ENCODE assay signal across 14 cellular contexts in the genomic region with DNA sequence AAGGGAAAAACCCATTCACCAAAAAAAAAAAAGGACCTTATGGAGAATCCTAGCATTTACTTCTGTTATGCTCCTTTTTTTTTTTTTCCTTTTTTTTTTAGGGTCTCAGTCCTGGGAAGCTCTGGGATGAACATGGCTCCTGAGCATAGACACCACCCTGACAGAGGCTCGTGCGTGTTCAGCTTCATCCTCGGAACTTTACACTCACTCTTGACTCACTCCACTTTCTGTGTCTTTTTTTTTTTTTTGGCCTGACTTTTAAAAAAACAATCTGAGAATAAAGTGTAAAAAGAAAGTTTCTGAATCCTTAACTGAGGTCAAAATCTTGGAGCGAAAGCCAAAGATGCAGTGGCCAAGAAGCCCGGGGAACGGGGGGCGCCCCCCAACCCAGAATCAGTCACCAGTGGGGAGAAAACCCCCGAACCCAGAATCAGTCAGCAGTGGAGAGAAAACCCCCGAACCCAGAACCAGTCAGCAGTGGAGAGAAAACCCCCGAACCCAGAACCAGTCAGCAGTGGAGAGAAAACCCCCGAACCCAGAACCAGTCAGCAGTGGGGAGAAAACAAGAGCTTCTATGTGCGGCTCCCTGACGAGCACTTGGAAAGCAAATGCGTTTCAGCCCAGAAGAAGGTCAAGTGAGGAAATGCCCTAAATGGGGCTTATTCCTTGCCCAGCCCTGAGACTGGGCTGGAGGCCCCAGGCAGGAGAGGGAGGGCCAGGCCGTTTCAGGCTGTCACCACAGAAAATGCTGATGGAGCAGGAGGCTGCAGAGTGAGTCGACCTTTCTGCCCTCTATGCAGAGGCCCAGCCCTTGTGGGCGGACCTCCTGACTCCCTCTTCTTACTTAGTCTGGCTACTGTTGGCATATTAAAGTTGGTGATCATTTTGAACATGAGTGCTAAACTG. TPM values are rescaled to one million over a fixed set of nuclear protein-coding genes. Genes with fewer than 3 reads are reported as not detected.
DNase-seq lines count a peak whose midpoint lies in the region; ATAC-seq and TF ChIP-seq lines count a peak whose summit lies in the region.
"Had no signal": no experiment of that assay in that cellular context is flagged by ENCODE, and none has a peak within 500 bp of the region (broad histone marks: within the 10 kb centered on the region; RNA-seq: fewer than 3 reads in every experiment).

No MANE protein-coding gene starts in this region.

- H3K27me3 ChIP-seq in ACC112 (ENCODE audit: insufficient read depth, low read length) = no peaks in the 10 kb centered on the region
- H3K27me3 ChIP-seq in endodermal cell (ENCODE audit: control insufficient read depth, insufficient read depth, low read length, poor library complexity, severe bottlenecking) = no peaks in the 10 kb centered on the region
- no peaks in the 10 kb centered on the region for H3K27me3 ChIP-seq in neural progenitor cell
- H3K27me3 ChIP-seq: BLaER1 treated with 17β-estradiol and CSF1 and Interleukin-3, amounts not matched to agents 10 nM and 100 nM; hepatocyte had no signal

- H3K36me3 Mint-ChIP-seq in endodermal cell (ENCODE audit: low read depth) (no peaks in the 10 kb centered on the region), neural progenitor cell (no peaks in the 10 kb centered on the region)
- H3K36me3 Mint-ChIP-seq: naive thymus-derived CD4-positive, alpha-beta T cell; T-cell had no signal

- H3K4me2 ChIP-seq in neural progenitor cell = no peak overlapping the region
- H3K4me2 ChIP-seq: hepatocyte had no signal

- no peaks in the 10 kb centered on the region for H3K79me2 ChIP-seq in ACC112 (ENCODE audit: control insufficient read depth, insufficient read depth, low read length, unreplicated experiment)
- H3K79me2 ChIP-seq in neural progenitor cell (ENCODE audit: low read depth) = no peaks in the 10 kb centered on the region
- H3K79me2 ChIP-seq: hepatocyte had no signal

- H3K36me3 ChIP-seq in ACC112 (ENCODE audit: insufficient read depth, low read length) (no peaks in the 10 kb centered on the region), endodermal cell (ENCODE audit: control insufficient read depth, insufficient read depth, low read length) (no peaks in the 10 kb centered on the region), neural progenitor cell (no peaks in the 10 kb centered on the region)
- H3K36me3 ChIP-seq: BLaER1 treated with 17β-estradiol and CSF1 and Interleukin-3, amounts not matched to agents 10 nM and 100 nM had no signal

- H3K27ac Mint-ChIP-seq in endodermal cell (no peak overlapping the region), neural progenitor cell (peak overlapping the region; percentile 79)
- H3K27ac Mint-ChIP-seq: T-cell had no signal

- H3K4me1 Mint-ChIP-seq in endodermal cell = peaks cover 7% of the 10 kb centered on the region
- H3K4me1 Mint-ChIP-seq in neural progenitor cell = peaks cover 40% of the 10 kb centered on the region

- H3K4me3 ChIP-seq in ACC112 (ENCODE audit: low read depth, low read length) (peak overlapping the region; percentile 54), endodermal cell (ENCODE audit: low read length) (no peak overlapping the region), neural progenitor cell (no peak overlapping the region)
- H3K4me3 ChIP-seq: BLaER1 treated with 17β-estradiol and CSF1 and Interleukin-3, amounts not matched to agents 10 nM and 100 nM; hepatocyte had no signal

- CTCF ChIA-PET in HEK293T (lab: Yijun Ruan, JAX) = no interaction called here

- peaks cover 19% of the 10 kb centered on the region for H3F3A ChIP-seq in neural progenitor cell (ENCODE audit: low read depth)

- H3K9ac ChIP-seq in endodermal cell (ENCODE audit: extremely low read depth, low read length, poor library complexity, severe bottlenecking) = no peak overlapping the region
- H3K9ac ChIP-seq in neural progenitor cell = no peak overlapping the region
- H3K9ac ChIP-seq: BLaER1 treated with 17β-estradiol and CSF1 and Interleukin-3, amounts not matched to agents 10 nM and 100 nM had no signal

- no peaks in the 10 kb centered on the region for H3K9me3 ChIP-seq in endodermal cell (ENCODE audit: control insufficient read depth, low read length)
- H3K9me3 ChIP-seq in neural progenitor cell (ENCODE audit: low read depth) = no peaks in the 10 kb centered on the region

- H2AFZ ChIP-seq in ACC112 (ENCODE audit: low read length, unreplicated experiment) = peak overlapping the region; percentile 77
- H2AFZ ChIP-seq in neural progenitor cell (replicated peaks) = no peak overlapping the region
- H2AFZ ChIP-seq: hepatocyte had no signal

- H3K9me3 Mint-ChIP-seq in endodermal cell = no peaks in the 10 kb centered on the region
- H3K9me3 Mint-ChIP-seq in neural progenitor cell = no peaks in the 10 kb centered on the region
- H3K9me3 Mint-ChIP-seq: central memory CD8-positive, alpha-beta T cell; naive thymus-derived CD4-positive, alpha-beta T cell; T-cell had no signal

- WGBS in endodermal cell (ENCODE audit: insufficient coverage in 1 of 2, insufficient read length in 1 of 2), 2 experiments = 76% methylated on average over 14 to 17 of the region's 17 CpGs

- H4K20me1 ChIP-seq in neural progenitor cell (ENCODE audit: low read depth) = no peaks in the 10 kb centered on the region
- H4K20me1 ChIP-seq: BLaER1 treated with 17β-estradiol and CSF1 and Interleukin-3, amounts not matched to agents 10 nM and 100 nM had no signal

- H3K27ac ChIP-seq in ACC112 (ENCODE audit: low read depth, low read length) = peak overlapping the region; percentile 98
- H3K27ac ChIP-seq in endodermal cell (ENCODE audit: low read depth, low read length) = no peak overlapping the region
- H3K27ac ChIP-seq in neural progenitor cell = no peak overlapping the region
- H3K27ac ChIP-seq: BLaER1 treated with 17β-estradiol and CSF1 and Interleukin-3, amounts not matched to agents 10 nM and 100 nM; hepatocyte had no signal

- H3K27me3 Mint-ChIP-seq in endodermal cell (ENCODE audit: insufficient read depth) (no peaks in the 10 kb centered on the region), neural progenitor cell (ENCODE audit: insufficient read depth, low read depth) (peaks cover 10% of the 10 kb centered on the region)

- H3K4me1 ChIP-seq in ACC112 (ENCODE audit: control insufficient read depth, insufficient read depth, low read length, unreplicated experiment) = peaks cover 45% of the 10 kb centered on the region
- no peaks in the 10 kb centered on the region for H3K4me1 ChIP-seq in endodermal cell (ENCODE audit: control insufficient read depth, insufficient read depth, low read length)
- peaks cover 33% of the 10 kb centered on the region for H3K4me1 ChIP-seq in neural progenitor cell

- no peak for TF ChIP-seq CTCF in endodermal cell (conservative IDR thresholded peaks at IDR 0.05)
- no peak for TF ChIP-seq CTCF in neural progenitor cell (IDR thresholded peaks at IDR 0.05)

- peak; percentile 53 for ATAC-seq in HG02870 (IDR thresholded peaks at IDR 0.05; ENCODE audit: unreplicated experiment)
- ATAC-seq: naive thymus-derived CD4-positive, alpha-beta T cell; T-cell had no signal

- DNase-seq in endodermal cell = peak; percentile 68
- DNase-seq in neural progenitor cell (ENCODE audit: low spot score) = peak; percentile 43
- DNase-seq in NCI-H187 treated with DMSO at 0.1 percent for 48 hours (lab: John Stamatoyannopoulos, UW) = no peak
- DNase-seq in NCI-H748 (lab: John Stamatoyannopoulos, UW; ENCODE audit: unreplicated experiment) = no peak
- no peak for DNase-seq in T1000 (lab: John Stamatoyannopoulos, UW)
- no peak for DNase-seq in HEK293T (ENCODE audit: extremely low spot score)
- DNase-seq: activated CD8-positive, alpha-beta memory T cell treated with anti-CD3 and anti-CD28 coated beads, Interleukin-2, amount 50 U/mL, for 4 hours; naive thymus-derived CD4-positive, alpha-beta T cell; T-cell had no signal

- H3K4me3 Mint-ChIP-seq in endodermal cell = no peak overlapping the region
- H3K4me3 Mint-ChIP-seq in neural progenitor cell = no peak overlapping the region
- H3K4me3 Mint-ChIP-seq: central memory CD8-positive, alpha-beta T cell; naive thymus-derived CD4-positive, alpha-beta T cell; T-cell had no signal

- POLR2A ChIA-PET in HEK293T (lab: Yijun Ruan, JAX) = no interaction called here

TF ChIP-seq in HEK293T, 16 proteins besides CTCF, POLR2A, EP300 and RAD21:
- TF ChIP-seq L3MBTL2 (conservative IDR thresholded peaks at IDR 0.05) (no peak), SP1 (IDR thresholded peaks at IDR 0.05) (no peak), LEF1 (IDR thresholded peaks at IDR 0.05; ENCODE audit: borderline replicate concordance) (no peak), TARDBP (IDR thresholded peaks at IDR 0.05) (no peak), ZNF384 (IDR thresholded peaks at IDR 0.05) (no peak), CTBP1 (IDR thresholded peaks at IDR 0.05; ENCODE audit: borderline replicate concordance) (no peak), NFRKB (IDR thresholded peaks at IDR 0.05) (no peak), FOXK2 (IDR thresholded peaks at IDR 0.05) (no peak), SUZ12 (IDR thresholded peaks at IDR 0.05) (no peak), FOXM1 (IDR thresholded peaks at IDR 0.05; ENCODE audit: borderline replicate concordance) (no peak), ELF4 (IDR thresholded peaks at IDR 0.05) (no peak)
- TF ChIP-seq, protein P1, sequence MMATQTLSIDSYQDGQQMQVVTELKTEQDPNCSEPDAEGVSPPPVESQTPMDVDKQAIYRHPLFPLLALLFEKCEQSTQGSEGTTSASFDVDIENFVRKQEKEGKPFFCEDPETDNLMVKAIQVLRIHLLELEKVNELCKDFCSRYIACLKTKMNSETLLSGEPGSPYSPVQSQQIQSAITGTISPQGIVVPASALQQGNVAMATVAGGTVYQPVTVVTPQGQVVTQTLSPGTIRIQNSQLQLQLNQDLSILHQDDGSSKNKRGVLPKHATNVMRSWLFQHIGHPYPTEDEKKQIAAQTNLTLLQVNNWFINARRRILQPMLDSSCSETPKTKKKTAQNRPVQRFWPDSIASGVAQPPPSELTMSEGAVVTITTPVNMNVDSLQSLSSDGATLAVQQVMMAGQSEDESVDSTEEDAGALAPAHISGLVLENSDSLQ (IDR thresholded peaks at IDR 0.05) = no peak

RNA-seq across cellular contexts. Expression of a gene that starts 19.0 kb away (rescaled TPM):
- 10 to 100 TPM; 58.0 to 82.3 TPM for total RNA-seq in endodermal cell
- 42.3 TPM for polyA plus RNA-seq in endodermal cell (2013, experiment 1 of 2)
- 39.7 TPM for polyA plus RNA-seq in endodermal cell (2013, experiment 2 of 2)
- 55.2 and 71.2 TPM in 2 replicates for total RNA-seq in neural progenitor cell (ENCODE audit: low replicate concordance)

Comparison
In these comparisons a context has a peak if more than half of its experiments do, and no peak if none do; other contexts are left out.
1. DNase-seq: peak in endodermal cell (single experiment) and neural progenitor cell (single experiment); none in NCI-H187 treated with DMSO at 0.1 percent for 48 hours (single experiment), NCI-H748 (single experiment), T1000 (single experiment) and HEK293T (single experiment).